In genomic region chr4:51895816-51896408, GRCh38 we compare ENCODE assay signal across 1 cellular context.
TF ChIP-seq lines count a peak whose summit lies in the region.

No MANE protein-coding gene starts in this region.

TF ChIP-seq in GM12878, 131 proteins besides CTCF, POLR2A, EP300 and RAD21 (continued from another document):
- 0 out of 2 replicates have a peak, but pooled peaks have one; percentile 34 for TF ChIP-seq RUNX3 (IDR thresholded peaks at IDR 0.05; ENCODE audit: low read length)
- TF ChIP-seq, protein P1, sequence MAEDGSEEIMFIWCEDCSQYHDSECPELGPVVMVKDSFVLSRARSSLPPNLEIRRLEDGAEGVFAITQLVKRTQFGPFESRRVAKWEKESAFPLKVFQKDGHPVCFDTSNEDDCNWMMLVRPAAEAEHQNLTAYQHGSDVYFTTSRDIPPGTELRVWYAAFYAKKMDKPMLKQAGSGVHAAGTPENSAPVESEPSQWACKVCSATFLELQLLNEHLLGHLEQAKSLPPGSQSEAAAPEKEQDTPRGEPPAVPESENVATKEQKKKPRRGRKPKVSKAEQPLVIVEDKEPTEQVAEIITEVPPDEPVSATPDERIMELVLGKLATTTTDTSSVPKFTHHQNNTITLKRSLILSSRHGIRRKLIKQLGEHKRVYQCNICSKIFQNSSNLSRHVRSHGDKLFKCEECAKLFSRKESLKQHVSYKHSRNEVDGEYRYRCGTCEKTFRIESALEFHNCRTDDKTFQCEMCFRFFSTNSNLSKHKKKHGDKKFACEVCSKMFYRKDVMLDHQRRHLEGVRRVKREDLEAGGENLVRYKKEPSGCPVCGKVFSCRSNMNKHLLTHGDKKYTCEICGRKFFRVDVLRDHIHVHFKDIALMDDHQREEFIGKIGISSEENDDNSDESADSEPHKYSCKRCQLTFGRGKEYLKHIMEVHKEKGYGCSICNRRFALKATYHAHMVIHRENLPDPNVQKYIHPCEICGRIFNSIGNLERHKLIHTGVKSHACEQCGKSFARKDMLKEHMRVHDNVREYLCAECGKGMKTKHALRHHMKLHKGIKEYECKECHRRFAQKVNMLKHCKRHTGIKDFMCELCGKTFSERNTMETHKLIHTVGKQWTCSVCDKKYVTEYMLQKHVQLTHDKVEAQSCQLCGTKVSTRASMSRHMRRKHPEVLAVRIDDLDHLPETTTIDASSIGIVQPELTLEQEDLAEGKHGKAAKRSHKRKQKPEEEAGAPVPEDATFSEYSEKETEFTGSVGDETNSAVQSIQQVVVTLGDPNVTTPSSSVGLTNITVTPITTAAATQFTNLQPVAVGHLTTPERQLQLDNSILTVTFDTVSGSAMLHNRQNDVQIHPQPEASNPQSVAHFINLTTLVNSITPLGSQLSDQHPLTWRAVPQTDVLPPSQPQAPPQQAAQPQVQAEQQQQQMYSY (CRISPR knock-in tag; IDR thresholded peaks at IDR 0.05) = no peak
- TF ChIP-seq CREM (IDR thresholded peaks at IDR 0.05; ENCODE audit: low read depth) = peak; percentile 27; the same call in 1 of the 2 replicates
